In the genomic region with DNA sequence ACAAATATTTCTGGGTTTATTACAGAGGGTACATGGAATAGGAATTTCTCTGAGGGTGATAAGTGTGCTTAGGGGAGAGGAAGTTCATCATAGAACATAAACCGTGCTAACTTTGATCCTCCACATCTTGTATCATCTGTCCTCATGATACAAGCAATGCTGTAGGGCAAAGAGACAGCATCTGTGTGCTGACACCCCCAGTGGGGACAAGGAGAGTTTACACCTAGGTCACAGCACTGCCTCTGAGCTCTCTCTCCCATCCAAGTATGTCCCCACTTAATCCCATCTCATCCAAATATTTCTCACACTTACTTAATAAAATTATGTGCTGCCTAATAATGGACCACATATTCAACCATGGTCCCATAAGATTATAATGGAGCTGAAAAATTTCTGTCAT, we compare ENCODE assay signal across 1 cellular context.
TF ChIP-seq lines count a peak whose summit lies in the region.

No MANE protein-coding gene starts in this region.

TF ChIP-seq in SK-N-SH treated with all-trans-retinoic acid at 6 μM for 48 hours, 23 proteins besides CTCF, POLR2A, EP300 and RAD21 (continued from another document):
- TF ChIP-seq, protein P1, sequence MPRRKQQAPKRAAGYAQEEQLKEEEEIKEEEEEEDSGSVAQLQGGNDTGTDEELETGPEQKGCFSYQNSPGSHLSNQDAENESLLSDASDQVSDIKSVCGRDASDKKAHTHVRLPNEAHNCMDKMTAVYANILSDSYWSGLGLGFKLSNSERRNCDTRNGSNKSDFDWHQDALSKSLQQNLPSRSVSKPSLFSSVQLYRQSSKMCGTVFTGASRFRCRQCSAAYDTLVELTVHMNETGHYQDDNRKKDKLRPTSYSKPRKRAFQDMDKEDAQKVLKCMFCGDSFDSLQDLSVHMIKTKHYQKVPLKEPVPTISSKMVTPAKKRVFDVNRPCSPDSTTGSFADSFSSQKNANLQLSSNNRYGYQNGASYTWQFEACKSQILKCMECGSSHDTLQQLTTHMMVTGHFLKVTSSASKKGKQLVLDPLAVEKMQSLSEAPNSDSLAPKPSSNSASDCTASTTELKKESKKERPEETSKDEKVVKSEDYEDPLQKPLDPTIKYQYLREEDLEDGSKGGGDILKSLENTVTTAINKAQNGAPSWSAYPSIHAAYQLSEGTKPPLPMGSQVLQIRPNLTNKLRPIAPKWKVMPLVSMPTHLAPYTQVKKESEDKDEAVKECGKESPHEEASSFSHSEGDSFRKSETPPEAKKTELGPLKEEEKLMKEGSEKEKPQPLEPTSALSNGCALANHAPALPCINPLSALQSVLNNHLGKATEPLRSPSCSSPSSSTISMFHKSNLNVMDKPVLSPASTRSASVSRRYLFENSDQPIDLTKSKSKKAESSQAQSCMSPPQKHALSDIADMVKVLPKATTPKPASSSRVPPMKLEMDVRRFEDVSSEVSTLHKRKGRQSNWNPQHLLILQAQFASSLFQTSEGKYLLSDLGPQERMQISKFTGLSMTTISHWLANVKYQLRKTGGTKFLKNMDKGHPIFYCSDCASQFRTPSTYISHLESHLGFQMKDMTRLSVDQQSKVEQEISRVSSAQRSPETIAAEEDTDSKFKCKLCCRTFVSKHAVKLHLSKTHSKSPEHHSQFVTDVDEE (CRISPR knock-in tag; IDR thresholded peaks at IDR 0.05), result no peak
- TF ChIP-seq CSDC2 (CRISPR knock-in tag; IDR thresholded peaks at IDR 0.05), result no peak
- TF ChIP-seq ARNTL (CRISPR knock-in tag; IDR thresholded peaks at IDR 0.05; ENCODE audit: borderline replicate concordance, low read depth), result no peak
- no peak for TF ChIP-seq ZNF565 (CRISPR knock-in tag; conservative IDR thresholded peaks at IDR 0.05; ENCODE audit: low read depth)
- TF ChIP-seq RARB (CRISPR knock-in tag; IDR thresholded peaks at IDR 0.05), result no peak
- no peak for TF ChIP-seq ISL1 (CRISPR knock-in tag; IDR thresholded peaks at IDR 0.05)
- TF ChIP-seq ESRRG (CRISPR knock-in tag; IDR thresholded peaks at IDR 0.05), result no peak
- TF ChIP-seq ZFP3 (CRISPR knock-in tag; IDR thresholded peaks at IDR 0.05), result no peak
